ENCODE assay signal across 10 cellular contexts in the genomic region with DNA sequence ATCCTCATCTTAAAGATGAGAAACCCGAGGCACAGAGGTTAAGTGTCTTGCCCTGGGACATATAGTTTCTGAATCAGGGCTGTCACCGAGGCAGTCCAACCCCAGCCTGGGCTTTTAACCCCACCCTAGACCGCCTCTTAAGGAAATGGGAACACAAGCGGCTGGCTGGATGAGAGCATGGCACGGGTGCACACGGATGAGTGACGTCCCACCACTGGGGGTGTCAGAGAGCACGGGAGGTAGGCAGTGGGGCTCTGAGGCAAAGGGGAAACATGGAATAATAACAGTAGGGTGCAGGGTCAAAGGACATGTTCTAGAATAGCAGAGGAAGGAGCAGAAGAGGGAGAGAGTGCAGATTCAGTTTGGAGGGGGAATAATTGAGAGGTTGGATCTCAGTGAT. TPM values are rescaled to one million over a fixed set of nuclear protein-coding genes. Genes with fewer than 3 reads are reported as not detected.
DNase-seq lines count a peak whose midpoint lies in the region; FAIRE-seq and TF ChIP-seq lines count a peak whose summit lies in the region.
"Had no signal": no experiment of that assay in that cellular context is flagged by ENCODE, and none has a peak within 500 bp of the region (broad histone marks: within the 10 kb centered on the region; RNA-seq: fewer than 3 reads in every experiment).

No MANE protein-coding gene starts in this region.

- H3K36me3 ChIP-seq in SK-N-SH (replicated peaks in 1 of 2; ENCODE audit: control insufficient read depth in 1 of 2, insufficient read depth in 2 of 2, low read length in 1 of 2) (no peaks in the 10 kb centered on the region), keratinocyte (ENCODE audit: control insufficient read depth in 2 of 2, extremely low read depth in 1 of 2, insufficient read depth in 2 of 2, low read length in 2 of 2) (no peaks in the 10 kb centered on the region)

- CTCF ChIA-PET in SK-N-SH (lab: Yijun Ruan, JAX) = interaction anchor here (1.4 kb wide), 1 partner anchor 11 kb away, joined by 4 read pairs; no protein-coding TSS in a partner anchor

- peaks cover 0 to 13% of the 10 kb centered on the region in 2 experiments; a peak in 1 of 4 replicates for H3K4me1 ChIP-seq in SK-N-SH (ENCODE audit: control insufficient read depth in 1 of 2, insufficient read depth in 2 of 2, low read depth in 1 of 2, low read length in 1 of 2)
- H3K4me1 ChIP-seq in keratinocyte (ENCODE audit: control insufficient read depth, extremely low read depth, insufficient read depth, low read length) = no peaks in the 10 kb centered on the region

- H3K9me2 ChIP-seq in SK-N-SH = no peaks in the 10 kb centered on the region

- H4K20me1 ChIP-seq in SK-N-SH (ENCODE audit: insufficient read depth) (no peaks in the 10 kb centered on the region), keratinocyte (ENCODE audit: control insufficient read depth, extremely low read depth, insufficient read depth, low read length) (no peaks in the 10 kb centered on the region)

- H3K79me2 ChIP-seq in SK-N-SH (ENCODE audit: insufficient read depth) (no peaks in the 10 kb centered on the region), keratinocyte (ENCODE audit: control insufficient read depth, insufficient read depth, low read length) (no peaks in the 10 kb centered on the region)

- POLR2A ChIA-PET in SK-N-SH (lab: Yijun Ruan, JAX) = no interaction called here

- no peak overlapping the region for H3K27ac ChIP-seq in 22Rv1
- no peak overlapping the region for H3K27ac ChIP-seq in SK-N-SH (ENCODE audit: low read depth in 2 of 2, low read length in 1 of 2)
- H3K27ac ChIP-seq in keratinocyte (ENCODE audit: control insufficient read depth, insufficient read depth, low read length) = no peak overlapping the region

- WGBS in SK-N-SH (ENCODE audit: low lambda C conversion rate) = 25% methylated on average over 8 of the region's 8 CpGs

- H3K9me1 ChIP-seq in keratinocyte (ENCODE audit: control insufficient read depth, extremely low read depth, insufficient read depth, low read length) = no peaks in the 10 kb centered on the region

- no peak for FAIRE-seq in keratinocyte (lab: Jason Lieb, UNC)

- no peaks in the 10 kb centered on the region for H3K9me3 ChIP-seq in SK-N-SH
- H3K9me3 ChIP-seq in keratinocyte (ENCODE audit: control insufficient read depth, low read depth, low read length) = no peaks in the 10 kb centered on the region

- no peak overlapping the region for H3K4me3 ChIP-seq in GM12865 (ENCODE audit: low read depth, low read length)
- H3K4me3 ChIP-seq in SK-N-SH (ENCODE audit: low read depth in 2 of 2, low read length in 1 of 2) = no peak overlapping the region
- H3K4me3 ChIP-seq in keratinocyte (ENCODE audit: control insufficient read depth in 2 of 3, extremely low read depth in 1 of 3, insufficient read depth in 2 of 3, low read depth in 1 of 3, low read length in 3 of 3) = no peak overlapping the region

- dilution Hi-C loops in keratinocyte (cut with MboI; ENCODE audit: extremely low pct_ligation_motif_present, low sequenced_read_pairs) = no loop called here

- H3K4me2 ChIP-seq in SK-N-SH (no peak overlapping the region), keratinocyte (ENCODE audit: control insufficient read depth, extremely low read depth, insufficient read depth, low read depth, low read length) (no peak overlapping the region)

- no peak for DNase-seq in GM12865 (ENCODE audit: low read depth)
- DNase-seq in SK-N-SH = peak; percentile 38
- DNase-seq in keratinocyte (ENCODE audit: low read depth, low spot score) = no peak
- DNase-seq in SIG-M5 (lab: John Stamatoyannopoulos, UW) = no peak
- DNase-seq in NCI-H524 treated with DMSO at 0.1 percent for 48 hours (lab: John Stamatoyannopoulos, UW) = no peak
- no peak for DNase-seq in kidney glomerular epithelial cell (lab: John Stamatoyannopoulos, UW)
- DNase-seq in SK-N-DZ (ENCODE audit: low spot score) = no peak
- DNase-seq: activated B cell treated with CpG ODN at 0.5 μM for 24 hours; CD8-positive, alpha-beta memory T cell had no signal

- H2AFZ ChIP-seq in SK-N-SH (ENCODE audit: low read depth) (no peak overlapping the region), keratinocyte (ENCODE audit: control insufficient read depth, low read length) (no peak overlapping the region)

- no peak for TF ChIP-seq EP300 in SK-N-SH (IDR thresholded peaks at IDR 0.05; ENCODE audit: borderline replicate concordance in 1 of 2, low read depth in 1 of 2, low read length in 1 of 2)

- H3F3A ChIP-seq in SK-N-SH (replicated peaks; ENCODE audit: insufficient read depth) = no peaks in the 10 kb centered on the region

- TF ChIP-seq RAD21 in SK-N-SH (IDR thresholded peaks at IDR 0.05; ENCODE audit: low read length) = no peak

- TF ChIP-seq CTCF in 22Rv1 (IDR thresholded peaks at IDR 0.05) = peak; percentile 30
- TF ChIP-seq CTCF in GM12865 (IDR thresholded peaks at IDR 0.05; ENCODE audit: insufficient read depth, low read depth, low read length, missing control alignments) = peak; percentile 25
- TF ChIP-seq CTCF in SK-N-SH (IDR thresholded peaks at IDR 0.05) = no peak
- peak in 2 of 3 experiments; percentile 23 to 32 for TF ChIP-seq CTCF in keratinocyte (optimal IDR thresholded peaks at IDR 0.05 in 1 of 3, IDR thresholded peaks at IDR 0.05 in 1 of 3, conservative IDR thresholded peaks at IDR 0.05 in 1 of 3; ENCODE audit: extremely low read depth in 1 of 3, insufficient read depth in 2 of 3, low read length in 3 of 3)

- H3K27me3 ChIP-seq in SK-N-SH (ENCODE audit: insufficient read depth) (no peaks in the 10 kb centered on the region; the same call in 1 of the 2 replicates), keratinocyte (ENCODE audit: control insufficient read depth, extremely low read depth, insufficient read depth, low read length) (peaks cover 19% of the 10 kb centered on the region)

- H3K9ac ChIP-seq in SK-N-SH = no peak overlapping the region
- no peak overlapping the region for H3K9ac ChIP-seq in keratinocyte (ENCODE audit: control insufficient read depth, extremely low read depth, insufficient read depth, low read length)

TF ChIP-seq in SK-N-SH, 30 proteins besides CTCF, POLR2A, EP300 and RAD21:
- no peak for TF ChIP-seq TAF1 (IDR thresholded peaks at IDR 0.05; ENCODE audit: borderline replicate concordance, low read depth, low read length)
- TF ChIP-seq CHD2 (IDR thresholded peaks at IDR 0.05; ENCODE audit: low read length, partially characterized antibody) = no peak
- TF ChIP-seq, protein P1, sequence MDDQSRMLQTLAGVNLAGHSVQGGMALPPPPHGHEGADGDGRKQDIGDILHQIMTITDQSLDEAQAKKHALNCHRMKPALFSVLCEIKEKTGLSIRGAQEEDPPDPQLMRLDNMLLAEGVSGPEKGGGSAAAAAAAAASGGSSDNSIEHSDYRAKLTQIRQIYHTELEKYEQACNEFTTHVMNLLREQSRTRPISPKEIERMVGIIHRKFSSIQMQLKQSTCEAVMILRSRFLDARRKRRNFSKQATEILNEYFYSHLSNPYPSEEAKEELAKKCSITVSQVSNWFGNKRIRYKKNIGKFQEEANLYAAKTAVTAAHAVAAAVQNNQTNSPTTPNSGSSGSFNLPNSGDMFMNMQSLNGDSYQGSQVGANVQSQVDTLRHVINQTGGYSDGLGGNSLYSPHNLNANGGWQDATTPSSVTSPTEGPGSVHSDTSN (IDR thresholded peaks at IDR 0.05) = no peak
- no peak for TF ChIP-seq EZH2phosphoT487 (IDR thresholded peaks at IDR 0.05; ENCODE audit: borderline replicate concordance, low read depth)

RNA-seq across cellular contexts. Expression of a gene that starts 22.3 kb away (rescaled TPM):
- polyA plus RNA-seq in SK-N-SH (2012; rRNA removed) = 0.67 and 1.1 TPM in 2 replicates
- polyA plus RNA-seq in SK-N-SH (2012; cell fraction: cytosol; rRNA removed) = 0.55 and 1.7 TPM in 2 replicates
- 1.8 and 2.7 TPM in 2 replicates for polyA plus RNA-seq in SK-N-SH (2012; cell fraction: nucleus; rRNA removed)
- polyA plus RNA-seq in keratinocyte = 6.8 to 11.0 TPM (median 11.0 TPM) in 3 replicates
- polyA plus RNA-seq in keratinocyte (2011; ENCODE audit: low read depth) = 40.5 TPM
- 6.4 and 13.4 TPM in 2 replicates for polyA plus RNA-seq in keratinocyte (2011; cell fraction: cytosol; rRNA removed)
- 22.2 and 30.8 TPM in 2 replicates for polyA plus RNA-seq in keratinocyte (2011; cell fraction: nucleus; rRNA removed)
- polyA plus RNA-seq in keratinocyte (2012; ENCODE audit: low replicate concordance) = 5.7 and 31.4 TPM in 2 replicates
- 16.8 to 42.4 TPM (median 18.8 TPM) in 3 replicates for polyA minus RNA-seq in keratinocyte
- polyA minus RNA-seq in keratinocyte (2011; cell fraction: cytosol; rRNA and poly(A)+ RNA removed) = 10.7 TPM
- 18.6 and 20.6 TPM in 2 replicates for polyA minus RNA-seq in keratinocyte (2011; cell fraction: nucleus; rRNA and poly(A)+ RNA removed)
- polyA plus RNA-seq in SK-N-DZ (2014; cell fraction: cytosol; rRNA removed) = 0.14 and 0.23 TPM in 2 replicates
- polyA plus RNA-seq in SK-N-DZ (2014; cell fraction: nucleus; rRNA removed) = not detected in 2 replicates

RNA-seq across cellular contexts. Expression of a gene that starts 50.8 kb away (rescaled TPM):
- polyA plus RNA-seq in SK-N-SH (2012; rRNA removed) (not detected in 2 replicates), keratinocyte (not detected in 3 replicates)
- 0.04 TPM in 1 of 2 replicates, not detected in the other for polyA plus RNA-seq in SK-N-SH (2012; cell fraction: cytosol; rRNA removed)
- polyA plus RNA-seq in SK-N-SH (2012; cell fraction: nucleus; rRNA removed) = 0.02 TPM in 1 of 2 replicates, not detected in the other
- polyA plus RNA-seq in keratinocyte (2011; ENCODE audit: low read depth) = not detected
- polyA plus RNA-seq in keratinocyte (2011; cell fraction: cytosol; rRNA removed) = not detected in 2 replicates
- polyA plus RNA-seq in keratinocyte (2011; cell fraction: nucleus; rRNA removed) = not detected in 2 replicates
- polyA plus RNA-seq in keratinocyte (2012; ENCODE audit: low replicate concordance) = not detected in 2 replicates
- not detected in 3 replicates for polyA minus RNA-seq in keratinocyte
- polyA minus RNA-seq in keratinocyte (2011; cell fraction: cytosol; rRNA and poly(A)+ RNA removed) = not detected
- polyA minus RNA-seq in keratinocyte (2011; cell fraction: nucleus; rRNA and poly(A)+ RNA removed) = not detected in 2 replicates
- not detected in 2 replicates for polyA plus RNA-seq in SK-N-DZ (2014; cell fraction: cytosol; rRNA removed)
- polyA plus RNA-seq in SK-N-DZ (2014; cell fraction: nucleus; rRNA removed) = not detected in 2 replicates
- polyA plus RNA-seq: CD8-positive, alpha-beta memory T cell had no signal
